In the genomic region with DNA sequence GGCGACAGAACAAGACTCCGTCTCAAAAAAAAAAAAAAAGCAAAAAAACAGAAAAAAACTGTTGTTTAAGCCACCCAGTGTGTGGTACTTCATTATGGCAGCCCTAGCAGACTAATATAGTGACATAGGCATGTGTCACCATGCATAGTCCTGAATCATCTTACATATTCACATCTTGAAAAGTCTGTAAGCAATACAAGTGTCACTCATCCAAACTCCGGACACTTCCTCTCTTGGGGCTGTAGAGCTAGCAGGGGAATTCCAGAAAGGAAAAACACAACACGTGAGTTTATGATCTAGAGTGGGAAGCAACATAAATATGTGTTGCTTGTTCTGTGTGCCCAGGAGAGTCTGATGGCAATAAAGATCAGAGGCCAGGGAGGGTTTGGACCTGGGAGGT, we compare ENCODE assay signal across 1 cellular context.
TF ChIP-seq lines count a peak whose summit lies in the region.

No MANE protein-coding gene starts in this region.

TF ChIP-seq in GM12878, 131 proteins besides CTCF, POLR2A, EP300 and RAD21 (continued from another document):
- TF ChIP-seq, protein P1, sequence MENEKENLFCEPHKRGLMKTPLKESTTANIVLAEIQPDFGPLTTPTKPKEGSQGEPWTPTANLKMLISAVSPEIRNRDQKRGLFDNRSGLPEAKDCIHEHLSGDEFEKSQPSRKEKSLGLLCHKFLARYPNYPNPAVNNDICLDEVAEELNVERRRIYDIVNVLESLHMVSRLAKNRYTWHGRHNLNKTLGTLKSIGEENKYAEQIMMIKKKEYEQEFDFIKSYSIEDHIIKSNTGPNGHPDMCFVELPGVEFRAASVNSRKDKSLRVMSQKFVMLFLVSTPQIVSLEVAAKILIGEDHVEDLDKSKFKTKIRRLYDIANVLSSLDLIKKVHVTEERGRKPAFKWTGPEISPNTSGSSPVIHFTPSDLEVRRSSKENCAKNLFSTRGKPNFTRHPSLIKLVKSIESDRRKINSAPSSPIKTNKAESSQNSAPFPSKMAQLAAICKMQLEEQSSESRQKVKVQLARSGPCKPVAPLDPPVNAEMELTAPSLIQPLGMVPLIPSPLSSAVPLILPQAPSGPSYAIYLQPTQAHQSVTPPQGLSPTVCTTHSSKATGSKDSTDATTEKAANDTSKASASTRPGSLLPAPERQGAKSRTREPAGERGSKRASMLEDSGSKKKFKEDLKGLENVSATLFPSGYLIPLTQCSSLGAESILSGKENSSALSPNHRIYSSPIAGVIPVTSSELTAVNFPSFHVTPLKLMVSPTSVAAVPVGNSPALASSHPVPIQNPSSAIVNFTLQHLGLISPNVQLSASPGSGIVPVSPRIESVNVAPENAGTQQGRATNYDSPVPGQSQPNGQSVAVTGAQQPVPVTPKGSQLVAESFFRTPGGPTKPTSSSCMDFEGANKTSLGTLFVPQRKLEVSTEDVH (IDR thresholded peaks at IDR 0.05; ENCODE audit: low read depth, partially characterized antibody), result no peak
- TF ChIP-seq MTA3 (IDR thresholded peaks at IDR 0.05; ENCODE audit: borderline replicate concordance, low read length) (no peak), TCF3 (IDR thresholded peaks at IDR 0.05; ENCODE audit: borderline replicate concordance, insufficient read depth, low read depth, low read length) (no peak), EZH2 (IDR thresholded peaks at IDR 0.05; ENCODE audit: borderline replicate concordance, control insufficient read depth, low read depth, low read length) (no peak), BACH1 (IDR thresholded peaks at IDR 0.05; ENCODE audit: borderline replicate concordance) (no peak), SPI1 (IDR thresholded peaks at IDR 0.05; ENCODE audit: borderline replicate concordance, insufficient read depth, low read depth, low read length) (0 out of 2 replicates have a peak, but pooled peaks have one; percentile 19), ZNF384 (IDR thresholded peaks at IDR 0.05; ENCODE audit: borderline replicate concordance, low read depth, low read length) (no peak)
